ENCODE assay signal across 9 cellular contexts in genomic region chr2:197179744-197180498, GRCh38.
DNase-seq lines count a peak whose midpoint lies in the region; ATAC-seq and TF ChIP-seq lines count a peak whose summit lies in the region.
"Had no signal": no experiment of that assay in that cellular context is flagged by ENCODE, and none has a peak within 500 bp of the region (broad histone marks: within the 10 kb centered on the region; RNA-seq: fewer than 3 reads in every experiment).

No MANE protein-coding gene starts in this region.

- H2AFZ ChIP-seq in IMR-90 (replicated peaks; ENCODE audit: low read length, poor library complexity): peak overlapping the region; percentile 76
- H2AFZ ChIP-seq in mesenchymal stem cell (ENCODE audit: low read depth, low read length): no peak overlapping the region

- POLR2A ChIA-PET in IMR-90 (lab: Charles Lee; ENCODE audit: unreplicated experiment): no interaction called here

- H3K27me3 Mint-ChIP-seq in CD14-positive monocyte (ENCODE audit: low read depth in 3 of 3): no peaks in the 10 kb centered on the region

- peak overlapping the region in 1 of 2 experiments; percentile 90 for H2BK12ac ChIP-seq in mesenchymal stem cell (ENCODE audit: low read length in 2 of 2)

- ATAC-seq in IMR-90 (ENCODE audit: low read depth) (peak; percentile 77), upper lobe of right lung (no peak), HG03025 (IDR thresholded peaks at IDR 0.05; ENCODE audit: low FRiP score, unreplicated experiment) (no peak), HG03442 (IDR thresholded peaks at IDR 0.05; ENCODE audit: unreplicated experiment) (no peak)

- H3K36me3 ChIP-seq in IMR-90 (ENCODE audit: control insufficient read depth, insufficient read depth, low read length) (no peaks in the 10 kb centered on the region), mesenchymal stem cell (ENCODE audit: control insufficient read depth in 1 of 2, insufficient read depth in 2 of 2, low read depth in 1 of 2, low read length in 2 of 2) (no peaks in the 10 kb centered on the region), upper lobe of right lung (no peaks in the 10 kb centered on the region)

- no peak overlapping the region for H4K5ac ChIP-seq in IMR-90 (ENCODE audit: low read depth, low read length)

- no peak overlapping the region for H3K9ac ChIP-seq in IMR-90 (ENCODE audit: low read depth, low read length)
- H3K9ac ChIP-seq in mesenchymal stem cell (ENCODE audit: low read length): peak overlapping the region; percentile 54

- no peaks in the 10 kb centered on the region for H3K9me3 ChIP-seq in IMR-90 (ENCODE audit: control insufficient read depth, insufficient read depth, low read length)
- H3K9me3 ChIP-seq in mesenchymal stem cell (ENCODE audit: control insufficient read depth, low read length): no peaks in the 10 kb centered on the region
- H3K9me3 ChIP-seq in upper lobe of right lung: no peaks in the 10 kb centered on the region

- no peak for TF ChIP-seq POLR2A in IMR-90 (IDR thresholded peaks at IDR 0.05; ENCODE audit: low read depth, low read length)

- peak overlapping the region; percentile 13; the same call in 1 of the 2 replicates for H3K23ac ChIP-seq in IMR-90 (ENCODE audit: low read depth, low read length)
- no peak overlapping the region for H3K23ac ChIP-seq in mesenchymal stem cell (ENCODE audit: low read length in 2 of 2)

- no peak for TF ChIP-seq RAD21 in IMR-90 (IDR thresholded peaks at IDR 0.05; ENCODE audit: low read length)

- peak; percentile 59 for DNase-seq in AG08396 (ENCODE audit: low spot score)
- DNase-seq in IMR-90: peak; percentile 92
- DNase-seq in dermis blood vessel endothelial cell: peak; percentile 87
- peak; percentile 20 for DNase-seq in mesenchymal stem cell
- no peak for DNase-seq in upper lobe of right lung
- no peak for DNase-seq in CD14-positive monocyte (ENCODE audit: low spot score)
- DNase-seq: NCI-H187 treated with DMSO at 0.1 percent for 48 hours had no signal

- CTCF ChIA-PET in IMR-90 (lab: Yijun Ruan, JAX): no interaction called here

- H2AK5ac ChIP-seq in IMR-90 (ENCODE audit: low read depth, low read length) (peak overlapping the region; percentile 56; the same call in 1 of the 2 replicates), mesenchymal stem cell (ENCODE audit: low read length, severe bottlenecking) (no peak overlapping the region)

- H3K18ac ChIP-seq in IMR-90 (ENCODE audit: low read depth, low read length) (peak overlapping the region; percentile 4; the same call in 1 of the 2 replicates), mesenchymal stem cell (ENCODE audit: low read depth in 1 of 2, low read length in 2 of 2) (no peak overlapping the region)

- in situ Hi-C loops in IMR-90 (cut with MboI; ENCODE audit: low sequenced_read_pairs): no loop called here

- H2BK15ac ChIP-seq in IMR-90 (ENCODE audit: low read depth, low read length) (no peak overlapping the region; the same call in 2 of the 3 replicates), mesenchymal stem cell (ENCODE audit: low read depth, poor library complexity, severe bottlenecking) (peak overlapping the region; percentile 17)

- intact Hi-C loops in IMR-90 (cut with micrococcal nuclease): no loop called here
- intact Hi-C loops in upper lobe of right lung (cut with DNase I): no loop called here
- intact Hi-C loops in CD14-positive monocyte (cut with micrococcal nuclease): loop anchor here in 1 of 2 donors (10.0 kb wide), 1 partner anchor 195 kb away; no protein-coding TSS in a partner anchor

- peaks cover 41 to 54% of the 10 kb centered on the region in 2 donors for H3K36me3 Mint-ChIP-seq in CD14-positive monocyte

- no peaks in the 10 kb centered on the region; the same call in 1 of the 2 replicates for H4K20me1 ChIP-seq in IMR-90 (ENCODE audit: insufficient read depth, low read length)

- H3K27ac ChIP-seq in IMR-90 (ENCODE audit: insufficient read depth, low read length) (peak overlapping the region; percentile 24; the same call in 1 of the 2 replicates), mesenchymal stem cell (ENCODE audit: low read length, poor library complexity, severe bottlenecking) (peak overlapping the region; percentile 53), upper lobe of right lung (no peak overlapping the region)

- peak overlapping the region; percentile 76 for H3K4ac ChIP-seq in IMR-90 (ENCODE audit: low read depth, low read length)
- no peak overlapping the region for H3K4ac ChIP-seq in mesenchymal stem cell (ENCODE audit: low read depth in 1 of 2, low read length in 2 of 2)

- no TSS peak for BruUV-seq in IMR-90 (replicated peaks; lab: Mats Ljungman, UMichigan)

- no peaks in the 10 kb centered on the region for H3K9me3 Mint-ChIP-seq in CD14-positive monocyte

- dilution Hi-C loops in IMR-90 (cut with HindIII; ENCODE audit: low sequenced_read_pairs, unreplicated experiment): no loop called here

- H2BK120ac ChIP-seq in IMR-90 (ENCODE audit: low read depth, low read length) (peak overlapping the region; percentile 93), mesenchymal stem cell (ENCODE audit: low read depth, low read length) (no peak overlapping the region)

- peak overlapping the region; percentile 86 for H2AK9ac ChIP-seq in IMR-90 (replicated peaks; ENCODE audit: low read depth, low read length, poor library complexity)

- H2BK5ac ChIP-seq in IMR-90 (ENCODE audit: low read depth, low read length, poor library complexity, severe bottlenecking) (peak overlapping the region; percentile 22), mesenchymal stem cell (ENCODE audit: low read depth, low read length, poor library complexity, severe bottlenecking) (no peak overlapping the region)

- H3K14ac ChIP-seq in IMR-90 (replicated peaks; ENCODE audit: low read depth, low read length): peak overlapping the region; percentile 77
- no peak overlapping the region for H3K14ac ChIP-seq in mesenchymal stem cell (ENCODE audit: low read length in 2 of 2)

- peak overlapping the region; percentile 93 for H2BK20ac ChIP-seq in IMR-90 (ENCODE audit: low read depth, low read length)

- peak overlapping the region in 1 of 2 experiments; percentile 71; a peak in 2 of 4 replicates for H4K8ac ChIP-seq in IMR-90 (ENCODE audit: low read depth in 2 of 2, low read length in 2 of 2)
- peak overlapping the region; percentile 58 for H4K8ac ChIP-seq in mesenchymal stem cell (ENCODE audit: low read length)

- 16% methylated on average over 7 of the region's 12 CpGs; no CpG with 5 or more reads in 1 of the 2 experiments for WGBS in IMR-90 (ENCODE audit: extremely low coverage in 2 of 2, insufficient read length in 1 of 2), 2 experiments
- 22% methylated on average over 11 of the region's 12 CpGs for WGBS in mesenchymal stem cell

- H3K79me1 ChIP-seq in IMR-90 (ENCODE audit: low read depth in 1 of 2, low read length in 2 of 2): no peaks in the 10 kb centered on the region
- H3K79me1 ChIP-seq in mesenchymal stem cell (replicated peaks; ENCODE audit: low read length, poor library complexity, severe bottlenecking): no peaks in the 10 kb centered on the region

- H3K56ac ChIP-seq in IMR-90 (ENCODE audit: extremely low read depth, insufficient read depth, low read length): no peak overlapping the region; the same call in 1 of the 2 replicates

- no peak overlapping the region for H3K4me3 ChIP-seq in IMR-90 (ENCODE audit: insufficient read depth, low read depth, low read length)
- H3K4me3 ChIP-seq in mesenchymal stem cell (ENCODE audit: insufficient read depth in 1 of 2, low read depth in 1 of 2, low read length in 2 of 2): no peak overlapping the region
- no peak overlapping the region for H3K4me3 ChIP-seq in upper lobe of right lung

- H3K27me3 ChIP-seq in IMR-90 (ENCODE audit: control insufficient read depth, insufficient read depth, low read length) (no peaks in the 10 kb centered on the region), mesenchymal stem cell (ENCODE audit: control insufficient read depth in 1 of 2, insufficient read depth in 1 of 2, low read length in 2 of 2) (no peaks in the 10 kb centered on the region), upper lobe of right lung (no peaks in the 10 kb centered on the region)

- peak overlapping the region in 2 of 7 donors; percentile 22 to 73 for H3K27ac Mint-ChIP-seq in CD14-positive monocyte

- peaks cover 9% of the 10 kb centered on the region for H3K9me1 ChIP-seq in IMR-90 (ENCODE audit: insufficient read depth, low read length)

- H3K4me1 ChIP-seq in IMR-90 (ENCODE audit: control insufficient read depth, insufficient read depth, low read length) (peaks cover 7% of the 10 kb centered on the region), mesenchymal stem cell (ENCODE audit: control insufficient read depth, insufficient read depth, low read depth, low read length) (peaks cover 10% of the 10 kb centered on the region), upper lobe of right lung (peaks cover 9% of the 10 kb centered on the region)

- H3K4me2 ChIP-seq in IMR-90 (ENCODE audit: low read depth, low read length) (no peak overlapping the region), mesenchymal stem cell (ENCODE audit: low read length, poor library complexity, severe bottlenecking) (no peak overlapping the region)

- H3K4me1 Mint-ChIP-seq in CD14-positive monocyte: peaks cover 18% of the 10 kb centered on the region

- TF ChIP-seq CTCF in IMR-90 (conservative IDR thresholded peaks at IDR 0.05; ENCODE audit: low read depth, low read length) (no peak), upper lobe of right lung (IDR thresholded peaks at IDR 0.05) (no peak), CD14-positive monocyte (IDR thresholded peaks at IDR 0.05) (no peak)

- no peak overlapping the region for H3K4me3 Mint-ChIP-seq in CD14-positive monocyte

- H4K91ac ChIP-seq in IMR-90 (ENCODE audit: insufficient read depth, low read depth, low read length) (peak overlapping the region; percentile 16), mesenchymal stem cell (ENCODE audit: low read length) (no peak overlapping the region)

TF ChIP-seq in IMR-90, 13 proteins besides CTCF, POLR2A, EP300 and RAD21:
- TF ChIP-seq CEBPB (IDR thresholded peaks at IDR 0.05; ENCODE audit: low read depth, low read length) (no peak), NFE2L2 (IDR thresholded peaks at IDR 0.05; ENCODE audit: low read depth, low read length) (peak; percentile 98), MAFK (IDR thresholded peaks at IDR 0.05; ENCODE audit: low read depth, low read length) (peak; percentile 87), SMC3 (IDR thresholded peaks at IDR 0.05; ENCODE audit: low read depth, low read length) (no peak), FOS (IDR thresholded peaks at IDR 0.05; ENCODE audit: low read depth, low read length) (no peak), RCOR1 (IDR thresholded peaks at IDR 0.05; ENCODE audit: insufficient replicate concordance, low read length) (no peak)
TF ChIP-seq in IMR-90: peak in this region for 2.

Comparison
In these comparisons a context has a peak if more than half of its experiments do, and no peak if none do; other contexts are left out.
1. DNase-seq: peak in AG08396 (single experiment), IMR-90 (single experiment), dermis blood vessel endothelial cell (single experiment) and mesenchymal stem cell (single experiment); none in upper lobe of right lung (single experiment) and CD14-positive monocyte (single experiment).